34 cellular contexts compared by ENCODE assay signal in genomic region chr9:124331580-124331979, GRCh38.
"Had no signal": no experiment of that assay in that cellular context is flagged by ENCODE, and none has a peak within 500 bp of the region (broad histone marks: within the 10 kb centered on the region; RNA-seq: fewer than 3 reads in every experiment).

No MANE protein-coding gene starts in this region.

- H3K4me2 ChIP-seq: KMS-11 had no signal

- DNase-seq: activated CD4-positive, alpha-beta T cell treated with anti-CD3 and anti-CD28 coated beads for 36 hours; activated CD4-positive, alpha-beta T cell treated with anti-CD3 and anti-CD28 coated beads, Interleukin-2, amount 10 ng/mL, durations not matched to agents 7 days and 5 days; activated CD4-positive, alpha-beta T cell treated with anti-CD3 and anti-CD28 coated beads, Interleukin-2, amount 50 U/mL, for 48 hours; activated CD8-positive, alpha-beta memory T cell treated with anti-CD3 and anti-CD28 coated beads, Interleukin-2, amount 50 U/mL, for 4 hours; activated gamma-delta T cell treated with Interleukin-2 at 50 U/mL for 16 hours; activated naive CD4-positive, alpha-beta T cell treated with anti-CD3 and anti-CD28 coated beads for 36 hours; activated T-cell treated with anti-CD3 and anti-CD28 coated beads for 4 hours; activated T-cell treated with anti-CD3 and anti-CD28 coated beads, Interleukin-2, amount 50 U/mL, for 4 hours; adrenal gland; brain microvascular endothelial cell; central memory CD4-positive, alpha-beta T cell; NCI-H1092 treated with DMSO at 0.1 percent for 48 hours; NCI-H1417; NCI-H146; NCI-H187; NCI-H2029 treated with DMSO at 0.1 percent for 48 hours; NCI-H2107; NCI-H2171; NCI-H510A; NCI-H526; NCI-H748 treated with DMSO at 0.1 percent for 48 hours; NK-92 treated with Interleukin-12 subunit alpha and Interleukin-12 subunit beta, amount 100 ng/mL, for 24 hours; PC-3; Peyer's patch; Right ventricle myocardium superior; RPMI8226 had no signal

- FAIRE-seq: TTC549 had no signal

- H3K27me3 Mint-ChIP-seq: activated CD4-positive, alpha-beta T cell treated with anti-CD3 and anti-CD28 coated beads for 36 hours; activated CD4-positive, alpha-beta T cell treated with anti-CD3 and anti-CD28 coated beads, Interleukin-2, amount 10 ng/mL, durations not matched to agents 7 days and 5 days had no signal

- H3K9ac ChIP-seq: KMS-11 had no signal

- H3K9me3 ChIP-seq: adrenal gland, Peyer's patch had no signal

- H3K36me3 Mint-ChIP-seq: activated naive CD4-positive, alpha-beta T cell treated with anti-CD3 and anti-CD28 coated beads, Interleukin-2, amount 50 U/mL, for 72 hours had no signal

- H3K9me3 Mint-ChIP-seq: activated CD4-positive, alpha-beta T cell treated with anti-CD3 and anti-CD28 coated beads, Interleukin-2, amount 10 ng/mL, durations not matched to agents 7 days and 5 days; activated naive CD4-positive, alpha-beta T cell treated with anti-CD3 and anti-CD28 coated beads for 36 hours; activated naive CD4-positive, alpha-beta T cell treated with anti-CD3 and anti-CD28 coated beads, Interleukin-2, amount 50 U/mL, for 72 hours; activated T-cell treated with anti-CD3 and anti-CD28 coated beads, Interleukin-2, amount 50 U/mL, for 4 hours; activated T-helper 1 cell treated with anti-CD3 and anti-CD28 coated beads, Interleukin-12 subunit alpha, Interleukin-12 subunit beta, Interleukin-2, Interleukin-4 antibody, amounts not matched to agents 30 ng/mL and 10 ng/mL and 1 ng/mL, durations not matched to agents 14 hours and 24 hours and 36 hours; T-helper 1 cell treated with Interleukin-12 subunit alpha and Interleukin-12 subunit beta and Interleukin-4 antibody, amounts not matched to agents 30 μg/mL and 1 μg/mL, for 36 hours; T-helper 2 cell treated with Interferon-gamma antibody and Interleukin-4, amounts not matched to agents 5 μg/mL and 100 μg/mL, for 36 hours had no signal

- H3K4me1 Mint-ChIP-seq: activated CD4-positive, alpha-beta T cell treated with anti-CD3 and anti-CD28 coated beads for 36 hours; activated CD4-positive, alpha-beta T cell treated with anti-CD3 and anti-CD28 coated beads, Interleukin-2, amount 10 ng/mL, durations not matched to agents 7 days and 5 days had no signal

- H3K27ac ChIP-seq: adrenal gland, brain microvascular endothelial cell, KMS-11, Peyer's patch, SK-N-MC had no signal

- H3K4me3 ChIP-seq: adrenal gland, Peyer's patch, SK-N-MC had no signal

- ATAC-seq: activated CD4-positive, alpha-beta T cell treated with anti-CD3 and anti-CD28 coated beads for 36 hours; activated CD4-positive, CD25-positive, alpha-beta regulatory T cell treated with anti-CD3 and anti-CD28 coated beads, Interleukin-2, amount 50 U/mL, for 24 hours; activated naive CD4-positive, alpha-beta T cell treated with anti-CD3 and anti-CD28 coated beads, Interleukin-2, amount 50 U/mL, for 72 hours; activated T-cell treated with anti-CD3 and anti-CD28 coated beads, Interleukin-2, amount 50 U/mL, for 4 hours; PC-3 had no signal

- H3K4me1 ChIP-seq: adrenal gland, Peyer's patch had no signal

- H3K27ac Mint-ChIP-seq: activated CD4-positive, alpha-beta T cell treated with anti-CD3 and anti-CD28 coated beads for 36 hours; activated CD4-positive, alpha-beta T cell treated with anti-CD3 and anti-CD28 coated beads, Interleukin-2, amount 10 ng/mL, durations not matched to agents 7 days and 5 days; activated naive CD4-positive, alpha-beta T cell treated with anti-CD3 and anti-CD28 coated beads for 36 hours; activated naive CD4-positive, alpha-beta T cell treated with anti-CD3 and anti-CD28 coated beads, Interleukin-2, amount 50 U/mL, for 72 hours; activated T-helper 1 cell treated with anti-CD3 and anti-CD28 coated beads, Interleukin-12 subunit alpha, Interleukin-12 subunit beta, Interleukin-2, Interleukin-4 antibody, amounts not matched to agents 30 ng/mL and 10 ng/mL and 1 ng/mL, durations not matched to agents 14 hours and 24 hours and 36 hours; T-helper 1 cell treated with Interleukin-12 subunit alpha and Interleukin-12 subunit beta and Interleukin-4 antibody, amounts not matched to agents 30 μg/mL and 1 μg/mL, for 36 hours had no signal

- H3K4me3 Mint-ChIP-seq: activated CD4-positive, alpha-beta T cell treated with anti-CD3 and anti-CD28 coated beads for 36 hours; activated CD4-positive, alpha-beta T cell treated with anti-CD3 and anti-CD28 coated beads, Interleukin-2, amount 10 ng/mL, durations not matched to agents 7 days and 5 days; activated naive CD4-positive, alpha-beta T cell treated with anti-CD3 and anti-CD28 coated beads for 36 hours; activated T-cell treated with anti-CD3 and anti-CD28 coated beads, Interleukin-2, amount 50 U/mL, for 4 hours; activated T-helper 1 cell treated with anti-CD3 and anti-CD28 coated beads, Interleukin-12 subunit alpha, Interleukin-12 subunit beta, Interleukin-2, Interleukin-4 antibody, amounts not matched to agents 30 ng/mL and 10 ng/mL and 1 ng/mL, durations not matched to agents 14 hours and 24 hours and 36 hours; T-helper 1 cell treated with Interleukin-12 subunit alpha and Interleukin-12 subunit beta and Interleukin-4 antibody, amounts not matched to agents 30 μg/mL and 1 μg/mL, for 36 hours; T-helper 2 cell treated with Interferon-gamma antibody and Interleukin-4, amounts not matched to agents 5 μg/mL and 100 μg/mL, for 36 hours had no signal

- H3K27me3 ChIP-seq: adrenal gland, brain microvascular endothelial cell, Peyer's patch had no signal
